In the genomic region with DNA sequence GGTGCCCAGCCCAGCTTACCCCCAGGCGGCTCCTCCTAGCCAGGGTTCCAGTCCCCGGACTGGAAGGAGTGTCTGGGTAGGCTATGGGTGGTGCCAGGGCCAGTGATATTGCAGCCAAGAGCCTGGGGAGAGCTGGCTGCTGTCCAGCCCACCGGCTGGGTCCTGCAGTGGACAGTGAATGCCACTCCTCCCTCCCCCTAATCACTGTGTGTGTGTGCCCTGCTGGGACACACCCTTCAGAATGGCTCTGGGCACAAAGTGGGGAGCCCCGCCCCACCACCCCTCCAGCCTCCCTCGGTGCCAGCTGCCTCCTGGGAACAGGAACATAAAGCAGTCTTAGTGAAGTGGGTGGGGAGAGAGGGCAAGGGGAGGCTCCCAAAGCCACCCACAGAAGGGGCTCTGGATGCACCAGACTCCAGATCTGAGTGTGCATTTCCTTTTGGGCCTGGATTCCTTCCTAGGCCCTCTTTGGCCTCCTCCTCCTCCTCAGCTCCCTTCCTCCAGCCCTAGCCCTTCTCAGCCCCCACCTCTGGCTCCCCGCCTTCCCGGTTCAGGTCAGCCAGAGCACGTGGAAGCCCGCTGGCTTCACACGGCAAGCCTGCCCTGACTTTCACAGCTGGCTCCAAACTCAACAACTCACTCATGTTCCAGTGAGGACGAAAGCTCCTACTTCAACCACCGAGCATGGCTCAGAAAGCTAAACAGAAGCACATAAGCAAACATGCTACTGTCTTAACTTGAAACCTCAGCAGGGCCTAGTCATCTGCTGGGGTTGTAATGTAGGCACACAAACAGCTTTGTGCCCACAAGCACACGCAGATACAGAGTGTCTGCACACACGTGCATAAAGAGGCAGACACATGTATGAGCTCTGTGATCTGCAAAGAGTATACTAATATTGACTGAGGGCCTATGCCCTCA, we compare ENCODE assay signal across 9 cellular contexts.
DNase-seq lines count a peak whose midpoint lies in the region; ATAC-seq, FAIRE-seq and TF ChIP-seq lines count a peak whose summit lies in the region.
"Had no signal": no experiment of that assay in that cellular context is flagged by ENCODE, and none has a peak within 500 bp of the region (broad histone marks: within the 10 kb centered on the region; RNA-seq: fewer than 3 reads in every experiment).

No MANE protein-coding gene starts in this region.

- H3K4me3 ChIP-seq in bronchial epithelial cell (ENCODE audit: low read depth, low read length) (no peak overlapping the region), neuronal stem cell (ENCODE audit: low read length in 2 of 2) (no peak overlapping the region)

- H3K9me3 ChIP-seq in neuronal stem cell (replicated peaks in 1 of 2; ENCODE audit: control insufficient read depth in 2 of 2, insufficient read depth in 1 of 2, low read depth in 1 of 2, low read length in 2 of 2), result no peaks in the 10 kb centered on the region

- no peaks in the 10 kb centered on the region for H3K36me3 ChIP-seq in bronchial epithelial cell (ENCODE audit: control insufficient read depth, insufficient read depth, low read length)
- H3K36me3 ChIP-seq in neuronal stem cell (replicated peaks in 1 of 2; ENCODE audit: control insufficient read depth in 2 of 2, insufficient read depth in 2 of 2, low read length in 2 of 2), result no peaks in the 10 kb centered on the region

- peak overlapping the region; percentile 11 for H3K18ac ChIP-seq in neuronal stem cell (ENCODE audit: low read length)

- H3K4me2 ChIP-seq in neuronal stem cell (ENCODE audit: insufficient read depth, low read length, poor library complexity, severe bottlenecking), result no peak overlapping the region

- no peak overlapping the region for H4K8ac ChIP-seq in neuronal stem cell (ENCODE audit: low read depth, low read length)

- no peak for TF ChIP-seq CTCF in bronchial epithelial cell (IDR thresholded peaks at IDR 0.05; ENCODE audit: insufficient read depth, low read length, severe bottlenecking)

- no peak overlapping the region for H2BK5ac ChIP-seq in neuronal stem cell (ENCODE audit: low read length)

- no peak overlapping the region for H2AK5ac ChIP-seq in neuronal stem cell (ENCODE audit: low read depth, low read length)

- no peaks in the 10 kb centered on the region for H3K79me1 ChIP-seq in neuronal stem cell (ENCODE audit: low read depth, low read length)

- H2BK120ac ChIP-seq in neuronal stem cell (ENCODE audit: low read depth, low read length), result no peak overlapping the region

- no peak overlapping the region for H3K23ac ChIP-seq in neuronal stem cell (ENCODE audit: low read depth, low read length, poor library complexity)

- H3K4me1 ChIP-seq in neuronal stem cell (ENCODE audit: control insufficient read depth in 2 of 2, insufficient read depth in 1 of 2, low read depth in 1 of 2, low read length in 2 of 2), result peaks cover 0 to 3% of the 10 kb centered on the region in 2 donors

- H3K27me3 ChIP-seq in bronchial epithelial cell (ENCODE audit: control insufficient read depth, insufficient read depth, low read length) (no peaks in the 10 kb centered on the region), neuronal stem cell (ENCODE audit: control insufficient read depth in 3 of 3, insufficient read depth in 3 of 3, low read depth in 1 of 3, low read length in 3 of 3) (peaks cover 15 to 58% (median 43%) of the 10 kb centered on the region in 3 experiments)

- H4K91ac ChIP-seq in neuronal stem cell (ENCODE audit: low read depth, low read length, poor library complexity), result no peak overlapping the region

- no peak overlapping the region for H3K14ac ChIP-seq in neuronal stem cell (ENCODE audit: low read length)

- no CpG with 5 or more reads among the region's 14 CpGs for WGBS in neuronal stem cell (ENCODE audit: extremely low coverage in 2 of 2, insufficient read length in 2 of 2, insufficient replicate concordance in 1 of 2), 2 donors

- no peak overlapping the region for H2BK12ac ChIP-seq in neuronal stem cell (ENCODE audit: low read length)

- H2AFZ ChIP-seq in neuronal stem cell (ENCODE audit: low read length), result no peak overlapping the region

- no peak overlapping the region for H2BK15ac ChIP-seq in neuronal stem cell (ENCODE audit: low read length)

- H3K9ac ChIP-seq in neuronal stem cell (ENCODE audit: low read depth, low read length, poor library complexity), result no peak overlapping the region

- H3K27ac ChIP-seq in neuronal stem cell (replicated peaks; ENCODE audit: low read length), result no peak overlapping the region

- no peak overlapping the region for H3K4ac ChIP-seq in neuronal stem cell (ENCODE audit: low read length)

- ATAC-seq in GM21390 (IDR thresholded peaks at IDR 0.05; ENCODE audit: unreplicated experiment) (no peak), HG03520 (IDR thresholded peaks at IDR 0.05; ENCODE audit: unreplicated experiment) (no peak)

- FAIRE-seq in bronchial epithelial cell (lab: Jason Lieb, UNC), result peak; percentile 83

- DNase-seq in COLO668 (lab: John Stamatoyannopoulos, UW; ENCODE audit: unreplicated experiment) (peak; percentile 89), NCI-H2081 treated with DMSO at 0.1 percent for 48 hours (lab: John Stamatoyannopoulos, UW) (peak; percentile 51), bronchial epithelial cell (ENCODE audit: low read depth) (no peak), neuronal stem cell (ENCODE audit: low spot score) (no peak), GOT3 (lab: John Stamatoyannopoulos, UW) (no peak), HCEC 1CT (no peak)
- DNase-seq: NCI-H1436 had no signal

Comparison
In these comparisons a context has a peak if more than half of its experiments do, and no peak if none do; other contexts are left out.
1. DNase-seq: peak in COLO668 (single experiment) and NCI-H2081 treated with DMSO at 0.1 percent for 48 hours (single experiment); none in bronchial epithelial cell (single experiment), neuronal stem cell (single experiment), GOT3 (single experiment) and HCEC 1CT (single experiment).